Comparison of ENCODE assay signal across 8 cellular contexts in genomic region chr1:204417231-204417997, GRCh38. TPM values are rescaled to one million over a fixed set of nuclear protein-coding genes. Genes with fewer than 3 reads are reported as not detected.
DNase-seq lines count a peak whose midpoint lies in the region; ATAC-seq, FAIRE-seq and TF ChIP-seq lines count a peak whose summit lies in the region.

No MANE protein-coding gene starts in this region.

- no peak overlapping the region for H3K4me3 ChIP-seq in SJSA1
- peak overlapping the region; percentile 2 for H3K4me3 ChIP-seq in bronchial epithelial cell (ENCODE audit: low read depth, low read length)

- H3K4me3 Mint-ChIP-seq in stimulated activated effector memory CD8-positive, alpha-beta T cell treated with anti-CD3 and anti-CD28 coated beads, Interleukin-12 subunit alpha, Interleukin-12 subunit beta, amount 100 ng/mL, for 72 hours, result peak overlapping the region; percentile 43

- H3K4me1 ChIP-seq in SJSA1 (replicated peaks), result peaks cover 24% of the 10 kb centered on the region

- H3K9me3 ChIP-seq in SJSA1 (replicated peaks), result no peaks in the 10 kb centered on the region

- peak overlapping the region; percentile 52 for H3K27ac ChIP-seq in SJSA1

- H3K36me3 Mint-ChIP-seq in stimulated activated effector memory CD8-positive, alpha-beta T cell treated with anti-CD3 and anti-CD28 coated beads, Interleukin-12 subunit alpha, Interleukin-12 subunit beta, amount 100 ng/mL, for 72 hours, result peaks cover 31% of the 10 kb centered on the region

- ATAC-seq in stimulated activated effector memory CD8-positive, alpha-beta T cell treated with anti-CD3 and anti-CD28 coated beads, Interleukin-12 subunit alpha, Interleukin-12 subunit beta, amount 100 ng/mL, for 72 hours, result peak; percentile 91
- ATAC-seq in HG03378 (IDR thresholded peaks at IDR 0.05; ENCODE audit: unreplicated experiment) (no peak), HG03135 (IDR thresholded peaks at IDR 0.05; ENCODE audit: unreplicated experiment) (no peak)

- no peak for TF ChIP-seq CTCF in bronchial epithelial cell (IDR thresholded peaks at IDR 0.05; ENCODE audit: insufficient read depth, low read length, severe bottlenecking)

- H3K4me1 Mint-ChIP-seq in stimulated activated effector memory CD8-positive, alpha-beta T cell treated with anti-CD3 and anti-CD28 coated beads, Interleukin-12 subunit alpha, Interleukin-12 subunit beta, amount 100 ng/mL, for 72 hours, result peaks cover 40% of the 10 kb centered on the region

- H3K27ac Mint-ChIP-seq in stimulated activated effector memory CD8-positive, alpha-beta T cell treated with anti-CD3 and anti-CD28 coated beads, Interleukin-12 subunit alpha, Interleukin-12 subunit beta, amount 100 ng/mL, for 72 hours, result peak overlapping the region; percentile 80

- H3K36me3 ChIP-seq in SJSA1, result no peaks in the 10 kb centered on the region
- H3K36me3 ChIP-seq in bronchial epithelial cell (ENCODE audit: control insufficient read depth, insufficient read depth, low read length), result no peaks in the 10 kb centered on the region

- peak; percentile 26 for DNase-seq in SKM-1 treated with dmso at 0.1 percent for 144 hours (lab: John Stamatoyannopoulos, UW; ENCODE audit: unreplicated experiment)
- no peak for DNase-seq in SKM-1 (lab: John Stamatoyannopoulos, UW; ENCODE audit: unreplicated experiment)
- DNase-seq in SJSA1 (ENCODE audit: low read depth in 1 of 2, low spot score in 2 of 2), result peak; percentile 68 to 75
- peak; percentile 98 for DNase-seq in bronchial epithelial cell (ENCODE audit: low read depth)
- peak; percentile 55 for DNase-seq in left kidney (ENCODE audit: low read depth, low spot score)
- DNase-seq in stimulated activated effector memory CD8-positive, alpha-beta T cell treated with anti-CD3 and anti-CD28 coated beads, Interleukin-12 subunit alpha, Interleukin-12 subunit beta, amount 100 ng/mL, for 72 hours (ENCODE audit: low spot score in 2 of 2), result no peak

- FAIRE-seq in bronchial epithelial cell (lab: Jason Lieb, UNC), result peak; percentile 36

- H3K27me3 ChIP-seq in SJSA1 (replicated peaks), result no peaks in the 10 kb centered on the region
- H3K27me3 ChIP-seq in bronchial epithelial cell (ENCODE audit: control insufficient read depth, insufficient read depth, low read length), result no peaks in the 10 kb centered on the region

- H3K9me3 Mint-ChIP-seq in stimulated activated effector memory CD8-positive, alpha-beta T cell treated with anti-CD3 and anti-CD28 coated beads, Interleukin-12 subunit alpha, Interleukin-12 subunit beta, amount 100 ng/mL, for 72 hours, result no peaks in the 10 kb centered on the region

RNA-seq across cellular contexts. Expression of gene PPP1R15B, which starts 5.8 kb away (rescaled TPM):
- total RNA-seq in SJSA1 (2014; rRNA removed; shearing (Covaris generic)), result 20.9 and 25.5 TPM in 2 replicates
- total RNA-seq in bronchial epithelial cell, result 23.4 and 33.2 TPM in 2 replicates

RNA-seq across cellular contexts. Expression of gene PLEKHA6, which starts 57.7 kb away (rescaled TPM):
- 0.16 and 0.76 TPM in 2 replicates for total RNA-seq in SJSA1 (2014; rRNA removed; shearing (Covaris generic))
- 2.1 and 3.5 TPM in 2 replicates for total RNA-seq in bronchial epithelial cell

Comparison
In these comparisons a context has a peak if more than half of its experiments do, and no peak if none do; other contexts are left out.
1. DNase-seq: peak in SKM-1 treated with dmso at 0.1 percent for 144 hours (single experiment), SJSA1 (2 of 2), bronchial epithelial cell (single experiment) and left kidney (single experiment); none in SKM-1 (single experiment) and stimulated activated effector memory CD8-positive, alpha-beta T cell treated with anti-CD3 and anti-CD28 coated beads, Interleukin-12 subunit alpha, Interleukin-12 subunit beta, amount 100 ng/mL, for 72 hours (0 of 2).